ENCODE assay signal across 8 cellular contexts in genomic region chr2:17717666-17718065, GRCh38.
"Had no signal": no experiment of that assay in that cellular context is flagged by ENCODE, and none has a peak within 500 bp of the region (broad histone marks: within the 10 kb centered on the region; RNA-seq: fewer than 3 reads in every experiment).

No MANE protein-coding gene starts in this region.

- FAIRE-seq: H1, H54, HepG2, HTR-8/SVneo had no signal

- H3K4me3 ChIP-seq: GM23338 had no signal

- ATAC-seq: GM23338, HepG2 had no signal

- DNase-seq: H9, HCEC 1CT, KG1 had no signal

- H3K4me2 ChIP-seq: GM23338 had no signal

- H2AFZ ChIP-seq: GM23338 had no signal
